Comparison of ENCODE assay signal across 9 cellular contexts in genomic region chr7:156816943-156817572, GRCh38.
DNase-seq lines count a peak whose midpoint lies in the region; ATAC-seq, FAIRE-seq and TF ChIP-seq lines count a peak whose summit lies in the region.
"Had no signal": no experiment of that assay in that cellular context is flagged by ENCODE, and none has a peak within 500 bp of the region (broad histone marks: within the 10 kb centered on the region; RNA-seq: fewer than 3 reads in every experiment).

No MANE protein-coding gene starts in this region.

- no peaks in the 10 kb centered on the region for H3K4me1 ChIP-seq in colonic mucosa
- H3K4me1 ChIP-seq in pancreas = peaks cover 0 to 4% (median 0%) of the 10 kb centered on the region in 3 donors

- no peak overlapping the region for H3K4me3 ChIP-seq in colonic mucosa
- H3K4me3 ChIP-seq in pancreas = no peak overlapping the region

- peaks cover 4% of the 10 kb centered on the region for H3K36me3 ChIP-seq in colonic mucosa
- H3K36me3 ChIP-seq in pancreas = no peaks in the 10 kb centered on the region

- peak; percentile 92 for FAIRE-seq in pancreas (lab: Jason Lieb, UNC)

- 98 to 100% methylated on average over 1 of the region's 1 CpG for WGBS in pancreas, 2 donors

- no peaks in the 10 kb centered on the region for H3K9me3 ChIP-seq in colonic mucosa
- no peaks in the 10 kb centered on the region for H3K9me3 ChIP-seq in pancreas

- DNase-seq in NCI-H1092 (lab: John Stamatoyannopoulos, UW) = peak; percentile 2
- no peak for DNase-seq in NCI-H1092 treated with DMSO at 0.1 percent for 48 hours (lab: John Stamatoyannopoulos, UW)
- peak; percentile 27 for DNase-seq in NCI-H1694 (lab: John Stamatoyannopoulos, UW)
- DNase-seq in colonic mucosa = no peak
- no peak for DNase-seq in pancreas
- no peak for DNase-seq in activated CD4-positive, alpha-beta T cell treated with anti-CD3 and anti-CD28 coated beads for 4 hours
- DNase-seq in hypothalamus (lab: John Stamatoyannopoulos, UW) = no peak
- no peak for DNase-seq in DMS153 treated with DMSO at 0.1 percent for 48 hours (lab: John Stamatoyannopoulos, UW; ENCODE audit: unreplicated experiment)

- H3K9ac ChIP-seq in colonic mucosa (ENCODE audit: low read depth in 2 of 2, low read length in 2 of 2) = no peak overlapping the region

- H3K27ac ChIP-seq in colonic mucosa (no peak overlapping the region), pancreas (no peak overlapping the region)

- intact Hi-C loops in colonic mucosa (cut with DNase I) (no loop called here), pancreas (cut with DNase I) (no loop called here)

- ATAC-seq in pancreas = no peak
- ATAC-seq: activated naive CD4-positive, alpha-beta T cell treated with anti-CD3 and anti-CD28 coated beads, Interleukin-2, amount 50 U/mL, for 72 hours had no signal

- H3K27me3 ChIP-seq in colonic mucosa (no peaks in the 10 kb centered on the region), pancreas (no peaks in the 10 kb centered on the region)

- TF ChIP-seq CTCF in colonic mucosa (IDR thresholded peaks at IDR 0.05) = peak; percentile 13
- no peak for TF ChIP-seq CTCF in pancreas (IDR thresholded peaks at IDR 0.05)

Comparison
In these comparisons a context has a peak if more than half of its experiments do, and no peak if none do; other contexts are left out.
1. DNase-seq: peak in NCI-H1092 (single experiment) and NCI-H1694 (single experiment); none in NCI-H1092 treated with DMSO at 0.1 percent for 48 hours (single experiment), colonic mucosa (single experiment), pancreas (0 of 6), activated CD4-positive, alpha-beta T cell treated with anti-CD3 and anti-CD28 coated beads for 4 hours (0 of 2), hypothalamus (0 of 51) and DMS153 treated with DMSO at 0.1 percent for 48 hours (single experiment).